In genomic region chr1:172532700-172533510, GRCh38 we compare ENCODE assay signal across 1 cellular context.
TF ChIP-seq lines count a peak whose summit lies in the region.

Gene SUCO (plus strand): TSS chr1:172533150. CDS start chr1:172533436, 286 bp downstream.

TF ChIP-seq in HepG2, 621 proteins besides CTCF, POLR2A, EP300 and RAD21 (continued from another document and continues in another):
- TF ChIP-seq MAZ (IDR thresholded peaks at IDR 0.05; ENCODE audit: borderline replicate concordance, low read depth, low read length) (peak; percentile 86), MAZ (CRISPR knock-in tag; IDR thresholded peaks at IDR 0.05; ENCODE audit: low read depth) (peak; percentile 81; the same call in 1 of the 2 replicates), ZNF251 (CRISPR knock-in tag; IDR thresholded peaks at IDR 0.05) (no peak), ZNF552 (CRISPR knock-in tag; IDR thresholded peaks at IDR 0.05; ENCODE audit: borderline replicate concordance) (no peak), STAG1 (CRISPR knock-in tag; IDR thresholded peaks at IDR 0.05) (0 out of 2 replicates have a peak, but pooled peaks have one; percentile 10), RFX5 (IDR thresholded peaks at IDR 0.05; ENCODE audit: low read depth, low read length) (peak; percentile 70), REXO4 (CRISPR knock-in tag; IDR thresholded peaks at IDR 0.05; ENCODE audit: borderline replicate concordance) (no peak), NKX3-1 (CRISPR knock-in tag; IDR thresholded peaks at IDR 0.05) (0 out of 2 replicates have a peak, but pooled peaks have one; percentile 32), HOXA5 (CRISPR knock-in tag; IDR thresholded peaks at IDR 0.05) (0 out of 2 replicates have a peak, but pooled peaks have one; percentile 15), ZNF891 (CRISPR knock-in tag; IDR thresholded peaks at IDR 0.05) (no peak), ZNF143 (CRISPR knock-in tag; IDR thresholded peaks at IDR 0.05) (peak; percentile 93), ZNF18 (CRISPR knock-in tag; IDR thresholded peaks at IDR 0.05; ENCODE audit: insufficient replicate concordance) (no peak), DMTF1 (CRISPR knock-in tag; IDR thresholded peaks at IDR 0.05) (no peak), ZSCAN9 (CRISPR knock-in tag; IDR thresholded peaks at IDR 0.05; ENCODE audit: borderline replicate concordance) (no peak; the same call in 1 of the 2 replicates), ZFP37 (CRISPR knock-in tag; IDR thresholded peaks at IDR 0.05; ENCODE audit: borderline replicate concordance) (no peak), ZNF460 (CRISPR knock-in tag; IDR thresholded peaks at IDR 0.05; ENCODE audit: borderline replicate concordance) (no peak), ZNF24 (IDR thresholded peaks at IDR 0.05) (no peak), JUND (CRISPR knock-in tag; IDR thresholded peaks at IDR 0.05) (no peak; the same call in 1 of the 2 replicates), ZNF431 (CRISPR knock-in tag; IDR thresholded peaks at IDR 0.05; ENCODE audit: borderline replicate concordance, low read depth) (no peak; the same call in 1 of the 2 replicates), PAX8 (CRISPR knock-in tag; IDR thresholded peaks at IDR 0.05; ENCODE audit: borderline replicate concordance) (no peak), DDIT3 (CRISPR knock-in tag; IDR thresholded peaks at IDR 0.05) (no peak), HDAC2 (CRISPR knock-in tag; IDR thresholded peaks at IDR 0.05) (no peak), THAP11 (CRISPR knock-in tag; IDR thresholded peaks at IDR 0.05) (peak; percentile 91), KMT2A (CRISPR knock-in tag; IDR thresholded peaks at IDR 0.05) (peak; percentile 71), ZNF362 (CRISPR knock-in tag; IDR thresholded peaks at IDR 0.05; ENCODE audit: borderline replicate concordance) (peak; percentile 48; the same call in 1 of the 2 replicates), ELF3 (CRISPR knock-in tag; IDR thresholded peaks at IDR 0.05) (no peak; the same call in none of the 2 replicates), ZNF530 (CRISPR knock-in tag; IDR thresholded peaks at IDR 0.05; ENCODE audit: low read depth) (no peak), CCDC6 (CRISPR knock-in tag; IDR thresholded peaks at IDR 0.05) (peak; percentile 65; the same call in 1 of the 2 replicates), TCF7L2 (IDR thresholded peaks at IDR 0.05; ENCODE audit: low read depth, low read length) (no peak), ZBTB21 (CRISPR knock-in tag; IDR thresholded peaks at IDR 0.05) (no peak), ZNF232 (CRISPR knock-in tag; IDR thresholded peaks at IDR 0.05; ENCODE audit: borderline replicate concordance) (no peak), TGIF2 (CRISPR knock-in tag; IDR thresholded peaks at IDR 0.05) (no peak), ZNF660 (CRISPR knock-in tag; IDR thresholded peaks at IDR 0.05; ENCODE audit: borderline replicate concordance, low read depth) (no peak), ZNF615 (CRISPR knock-in tag; IDR thresholded peaks at IDR 0.05; ENCODE audit: borderline replicate concordance) (no peak), BCLAF1 (IDR thresholded peaks at IDR 0.05) (no peak), ZBTB42 (CRISPR knock-in tag; IDR thresholded peaks at IDR 0.05) (peak; percentile 31; the same call in 1 of the 2 replicates), KDM5A (IDR thresholded peaks at IDR 0.05; ENCODE audit: borderline replicate concordance, low read length) (no peak), POLR2G (IDR thresholded peaks at IDR 0.05; ENCODE audit: low read depth, low read length) (peak; percentile 81), CREB1 (IDR thresholded peaks at IDR 0.05) (peak; percentile 89), CREB1 (CRISPR knock-in tag; IDR thresholded peaks at IDR 0.05) (peak; percentile 81), ZNF768 (CRISPR knock-in tag; IDR thresholded peaks at IDR 0.05) (0 out of 2 replicates have a peak, but pooled peaks have one; percentile 61), BHLHE40 (IDR thresholded peaks at IDR 0.05; ENCODE audit: low read length) (no peak), ZNF644 (CRISPR knock-in tag; IDR thresholded peaks at IDR 0.05; ENCODE audit: low read depth) (no peak), PCBP1 (IDR thresholded peaks at IDR 0.05; ENCODE audit: borderline replicate concordance, low read depth, low read length) (no peak), POGZ (CRISPR knock-in tag; IDR thresholded peaks at IDR 0.05) (peak; percentile 77), MLLT10 (CRISPR knock-in tag; IDR thresholded peaks at IDR 0.05) (no peak), STAT5B (CRISPR knock-in tag; IDR thresholded peaks at IDR 0.05) (no peak), ZNF407 (CRISPR knock-in tag; IDR thresholded peaks at IDR 0.05; ENCODE audit: not compliant biosample characterization) (peak; percentile 49), ZNF574 (CRISPR knock-in tag; IDR thresholded peaks at IDR 0.05) (peak; percentile 66), POLR2AphosphoS5 (IDR thresholded peaks at IDR 0.05; ENCODE audit: low read depth, low read length) (peak; percentile 42; the same call in 1 of the 2 replicates), NCOA5 (CRISPR knock-in tag; IDR thresholded peaks at IDR 0.05) (no peak)
